ENCODE assay signal across 20 cellular contexts in genomic region chr20:49228676-49229075, GRCh38. TPM values are rescaled to one million over a fixed set of nuclear protein-coding genes. Genes with fewer than 3 reads are reported as not detected.
DNase-seq lines count a peak whose midpoint lies in the region; ATAC-seq, FAIRE-seq and TF ChIP-seq lines count a peak whose summit lies in the region.
"Had no signal": no experiment of that assay in that cellular context is flagged by ENCODE, and none has a peak within 500 bp of the region (broad histone marks: within the 10 kb centered on the region; RNA-seq: fewer than 3 reads in every experiment).

No MANE protein-coding gene starts in this region.

- peaks cover 52% of the 10 kb centered on the region for H3K36me3 Mint-ChIP-seq in chondrocyte (ENCODE audit: low read depth)

- H3K4me1 Mint-ChIP-seq in chondrocyte (ENCODE audit: low read depth): no peaks in the 10 kb centered on the region

- TF ChIP-seq POLR2A in GM12891 (IDR thresholded peaks at IDR 0.05; ENCODE audit: low read depth, low read length): no peak

- FAIRE-seq in GM12891 (lab: Jason Lieb, UNC): no peak

- no peaks in the 10 kb centered on the region for H3K27me3 Mint-ChIP-seq in chondrocyte (ENCODE audit: low read depth)

- no peaks in the 10 kb centered on the region for H3K9me3 Mint-ChIP-seq in chondrocyte (ENCODE audit: low read depth)
- H3K9me3 Mint-ChIP-seq: activated naive CD4-positive, alpha-beta T cell treated with anti-CD3 and anti-CD28 coated beads, Interleukin-2, amount 50 U/mL, for 72 hours; CD8-positive, alpha-beta T cell; HFFc6 had no signal

- TF ChIP-seq CTCF in chondrocyte (IDR thresholded peaks at IDR 0.05): no peak

- DNase-seq in DMS 273 treated with DMSO at 0.1 percent for 48 hours (lab: John Stamatoyannopoulos, UW): peak; percentile 88
- DNase-seq in NCI-H128 (lab: John Stamatoyannopoulos, UW; ENCODE audit: unreplicated experiment): peak; percentile 42
- DNase-seq in NCI-H510A (lab: John Stamatoyannopoulos, UW): peak; percentile 38
- DNase-seq in chondrocyte (ENCODE audit: low spot score): peak; percentile 71
- DNase-seq in epidermal melanocyte (ENCODE audit: insufficient read length, low spot score): no peak
- DNase-seq in GM12891 (ENCODE audit: insufficient read length, low spot score): no peak
- no peak for DNase-seq in activated gamma-delta T cell (lab: John Stamatoyannopoulos, UW)
- DNase-seq: CD8-positive, alpha-beta T cell; cerebellar nuclear complex; effector memory CD4-positive, alpha-beta T cell; gastrocnemius medialis; HFFc6; islet precursor cell; NCI-H187 treated with DMSO at 0.1 percent for 48 hours; psoas muscle; RPMI8226; stimulated activated CD4-positive, alpha-beta T cell treated with anti-CD3 and anti-CD28 coated beads, Interleukin-2, amount 100 ng/mL, for 48 hours; upper lobe of right lung had no signal

- no peak overlapping the region for H3K4me3 Mint-ChIP-seq in chondrocyte (ENCODE audit: unreplicated experiment)
- H3K4me3 Mint-ChIP-seq: CD8-positive, alpha-beta T cell; HFFc6 had no signal

- no peak for ATAC-seq in GM18873 (IDR thresholded peaks at IDR 0.05; ENCODE audit: low FRiP score, unreplicated experiment)
- ATAC-seq: activated naive CD4-positive, alpha-beta T cell treated with anti-CD3 and anti-CD28 coated beads, Interleukin-2, amount 50 U/mL, for 72 hours; CD8-positive, alpha-beta T cell; gastrocnemius medialis; psoas muscle; upper lobe of right lung had no signal

- peak overlapping the region; percentile 36 for H3K27ac Mint-ChIP-seq in chondrocyte (ENCODE audit: unreplicated experiment)
- H3K27ac Mint-ChIP-seq: activated naive CD4-positive, alpha-beta T cell treated with anti-CD3 and anti-CD28 coated beads, Interleukin-2, amount 50 U/mL, for 72 hours; CD8-positive, alpha-beta T cell; HFFc6 had no signal

TF ChIP-seq in GM12891, 5 proteins besides CTCF, POLR2A, EP300 and RAD21:
- TF ChIP-seq POLR2AphosphoS5 (IDR thresholded peaks at IDR 0.05; ENCODE audit: low read depth, low read length): no peak
- TF ChIP-seq POU2F2 (IDR thresholded peaks at IDR 0.05; ENCODE audit: low read depth, low read length): no peak
- TF ChIP-seq SPI1 (IDR thresholded peaks at IDR 0.05; ENCODE audit: low read depth, low read length): no peak
- no peak for TF ChIP-seq TAF1 (IDR thresholded peaks at IDR 0.05; ENCODE audit: low read depth, low read length)
- TF ChIP-seq PAX5 (IDR thresholded peaks at IDR 0.05; ENCODE audit: insufficient read depth, low read length, severe bottlenecking): no peak

RNA-seq across cellular contexts. Expression of gene DDX27, which starts 9.5 kb away (rescaled TPM):
- total RNA-seq in chondrocyte: 23.3 to 25.9 TPM (median 23.7 TPM) in 3 replicates
- 35.6 TPM for polyA plus RNA-seq in GM12891 (2012; ENCODE audit: low read depth, missing spikeins)

RNA-seq across cellular contexts. Expression of gene STAU1, which starts 40.5 kb away (rescaled TPM):
- 76.8 to 77.6 TPM (median 77.2 TPM) in 3 replicates for total RNA-seq in chondrocyte
- polyA plus RNA-seq in GM12891 (2012; ENCODE audit: low read depth, missing spikeins): 35.3 TPM

RNA-seq across cellular contexts. Expression of gene ZNFX1, which starts 49.2 kb away (rescaled TPM):
- 36.0 to 38.7 TPM (median 36.4 TPM) in 3 replicates for total RNA-seq in chondrocyte
- 11.0 TPM for polyA plus RNA-seq in GM12891 (2012; ENCODE audit: low read depth, missing spikeins)

Comparison
In these comparisons a context has a peak if more than half of its experiments do, and no peak if none do; other contexts are left out.
1. DNase-seq: peak in DMS 273 treated with DMSO at 0.1 percent for 48 hours (single experiment), NCI-H128 (single experiment), NCI-H510A (single experiment) and chondrocyte (single experiment); none in epidermal melanocyte (single experiment), GM12891 (single experiment) and activated gamma-delta T cell (single experiment).